Comparison of ENCODE assay signal across 27 cellular contexts in the genomic region with DNA sequence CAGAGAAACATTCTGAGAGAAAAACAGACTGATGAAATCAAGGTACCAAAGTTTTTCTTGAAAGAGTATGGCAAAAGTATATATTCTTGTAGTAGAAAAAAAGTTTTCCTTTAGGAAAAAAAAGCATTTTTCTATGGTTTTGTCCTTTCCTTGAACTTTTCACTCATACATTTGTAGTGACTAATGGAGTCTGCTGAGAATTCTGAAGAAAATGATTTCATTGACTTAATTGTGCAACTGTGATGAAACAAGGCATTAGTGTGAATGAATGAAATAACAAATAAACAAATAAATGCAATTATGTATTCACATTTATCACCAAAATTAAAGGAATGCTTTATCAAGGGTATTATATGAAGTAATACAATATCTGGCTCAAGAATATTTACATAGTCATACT. TPM values are rescaled to one million over a fixed set of nuclear protein-coding genes. Genes with fewer than 3 reads are reported as not detected.
"Had no signal": no experiment of that assay in that cellular context is flagged by ENCODE, and none has a peak within 500 bp of the region (broad histone marks: within the 10 kb centered on the region; RNA-seq: fewer than 3 reads in every experiment).

No MANE protein-coding gene starts in this region.

- DNase-seq: activated CD4-positive, alpha-beta memory T cell treated with anti-CD3 and anti-CD28 coated beads, Interleukin-2, amount 10 ng/mL, durations not matched to agents 7 days and 5 days; activated CD4-positive, alpha-beta T cell treated with anti-CD3 and anti-CD28 coated beads for 48 hours; activated CD4-positive, CD25-positive, alpha-beta regulatory T cell; activated CD8-positive, alpha-beta memory T cell treated with anti-CD3 and anti-CD28 coated beads, Interleukin-2, amount 10 ng/mL, durations not matched to agents 7 days and 5 days; activated naive CD4-positive, alpha-beta T cell treated with Interleukin-2 at 50 U/mL for 16 hours; activated naive CD8-positive, alpha-beta T cell treated with anti-CD3 and anti-CD28 coated beads, Interleukin-2, amount 10 ng/mL, durations not matched to agents 7 days and 5 days; aorta; caudate nucleus; colonic mucosa; glutamatergic neuron; kidney; stimulated activated CD4-positive, alpha-beta T cell treated with anti-CD3 and anti-CD28 coated beads, Interleukin-4, amount 100 ng/mL, for 1 hour; stimulated activated naive CD8-positive, alpha-beta T cell treated with anti-CD3 and anti-CD28 coated beads, Interleukin-15, amount 100 ng/mL, for 72 hours; T1000 had no signal

- H3K27me3 Mint-ChIP-seq: activated CD4-positive, alpha-beta memory T cell treated with anti-CD3 and anti-CD28 coated beads, Interleukin-2, amount 10 ng/mL, durations not matched to agents 7 days and 5 days; activated CD8-positive, alpha-beta memory T cell treated with anti-CD3 and anti-CD28 coated beads, Interleukin-2, amount 10 ng/mL, durations not matched to agents 7 days and 5 days; activated naive CD8-positive, alpha-beta T cell treated with anti-CD3 and anti-CD28 coated beads, Interleukin-2, amount 10 ng/mL, durations not matched to agents 7 days and 5 days; stimulated activated naive CD8-positive, alpha-beta T cell treated with anti-CD3 and anti-CD28 coated beads, Interleukin-15, amount 100 ng/mL, for 72 hours had no signal

- H3K4me3 Mint-ChIP-seq: activated CD4-positive, alpha-beta memory T cell treated with anti-CD3 and anti-CD28 coated beads, Interleukin-2, amount 10 ng/mL, durations not matched to agents 7 days and 5 days; activated CD8-positive, alpha-beta memory T cell treated with anti-CD3 and anti-CD28 coated beads, Interleukin-2, amount 10 ng/mL, durations not matched to agents 7 days and 5 days; activated naive CD8-positive, alpha-beta T cell treated with anti-CD3 and anti-CD28 coated beads, Interleukin-2, amount 10 ng/mL, durations not matched to agents 7 days and 5 days; stimulated activated naive CD8-positive, alpha-beta T cell treated with anti-CD3 and anti-CD28 coated beads, Interleukin-15, amount 100 ng/mL, for 72 hours had no signal

- H3K27me3 ChIP-seq: colonic mucosa, foreskin keratinocyte, right atrium auricular region had no signal

- H3K36me3 Mint-ChIP-seq: activated CD8-positive, alpha-beta memory T cell treated with anti-CD3 and anti-CD28 coated beads, Interleukin-2, amount 10 ng/mL, durations not matched to agents 7 days and 5 days; activated naive CD8-positive, alpha-beta T cell treated with anti-CD3 and anti-CD28 coated beads, Interleukin-2, amount 10 ng/mL, durations not matched to agents 7 days and 5 days had no signal

- FAIRE-seq: kidney had no signal

- H3K4me1 ChIP-seq: colonic mucosa, foreskin keratinocyte, right atrium auricular region had no signal

- H3K27ac Mint-ChIP-seq: activated CD4-positive, alpha-beta memory T cell treated with anti-CD3 and anti-CD28 coated beads, Interleukin-2, amount 10 ng/mL, durations not matched to agents 7 days and 5 days; activated CD8-positive, alpha-beta memory T cell treated with anti-CD3 and anti-CD28 coated beads, Interleukin-2, amount 10 ng/mL, durations not matched to agents 7 days and 5 days; activated naive CD8-positive, alpha-beta T cell treated with anti-CD3 and anti-CD28 coated beads, Interleukin-2, amount 10 ng/mL, durations not matched to agents 7 days and 5 days; activated T-helper 2 cell treated with anti-CD3 and anti-CD28 coated beads, Interferon-gamma antibody, Interleukin-2, Interleukin-4, amounts not matched to agents 10 μg/mL and 5 μg/mL and 100 μg/mL, durations not matched to agents 14 hours and 24 hours and 36 hours; stimulated activated naive CD8-positive, alpha-beta T cell treated with anti-CD3 and anti-CD28 coated beads, Interleukin-15, amount 100 ng/mL, for 72 hours had no signal

- H3K36me3 ChIP-seq: colonic mucosa, right atrium auricular region had no signal

- H3K4me2 ChIP-seq: smooth muscle cell had no signal

- H3K9me3 Mint-ChIP-seq: activated CD4-positive, alpha-beta memory T cell treated with anti-CD3 and anti-CD28 coated beads, Interleukin-2, amount 10 ng/mL, durations not matched to agents 7 days and 5 days; activated naive CD8-positive, alpha-beta T cell treated with anti-CD3 and anti-CD28 coated beads, Interleukin-2, amount 10 ng/mL, durations not matched to agents 7 days and 5 days; activated T-helper 2 cell treated with anti-CD3 and anti-CD28 coated beads, Interferon-gamma antibody, Interleukin-2, Interleukin-4, amounts not matched to agents 10 μg/mL and 5 μg/mL and 100 μg/mL, durations not matched to agents 14 hours and 24 hours and 36 hours; stimulated activated naive CD8-positive, alpha-beta T cell treated with anti-CD3 and anti-CD28 coated beads, Interleukin-15, amount 100 ng/mL, for 72 hours had no signal

- H3K4me1 Mint-ChIP-seq: activated CD4-positive, alpha-beta memory T cell treated with anti-CD3 and anti-CD28 coated beads, Interleukin-2, amount 10 ng/mL, durations not matched to agents 7 days and 5 days; activated CD8-positive, alpha-beta memory T cell treated with anti-CD3 and anti-CD28 coated beads, Interleukin-2, amount 10 ng/mL, durations not matched to agents 7 days and 5 days; activated naive CD8-positive, alpha-beta T cell treated with anti-CD3 and anti-CD28 coated beads, Interleukin-2, amount 10 ng/mL, durations not matched to agents 7 days and 5 days; stimulated activated naive CD8-positive, alpha-beta T cell treated with anti-CD3 and anti-CD28 coated beads, Interleukin-15, amount 100 ng/mL, for 72 hours had no signal

- H3K27ac ChIP-seq: colonic mucosa, foreskin keratinocyte, right atrium auricular region had no signal

- H3K4me3 ChIP-seq: colonic mucosa, right atrium auricular region, smooth muscle cell had no signal

- ATAC-seq: activated CD8-positive, alpha-beta memory T cell treated with anti-CD3 and anti-CD28 coated beads, Interleukin-2, amount 10 ng/mL, durations not matched to agents 7 days and 5 days; foreskin keratinocyte; left lobe of liver; stimulated activated naive CD8-positive, alpha-beta T cell treated with anti-CD3 and anti-CD28 coated beads, Interleukin-15, amount 100 ng/mL, for 72 hours had no signal

- H3K9me3 ChIP-seq: colonic mucosa, right atrium auricular region had no signal

RNA-seq across cellular contexts. Expression of a gene that starts 5.7 kb away (rescaled TPM):
- total RNA-seq: activated CD4-positive, alpha-beta memory T cell treated with anti-CD3 and anti-CD28 coated beads, Interleukin-2, amount 10 ng/mL, durations not matched to agents 7 days and 5 days; activated CD8-positive, alpha-beta memory T cell treated with anti-CD3 and anti-CD28 coated beads, Interleukin-2, amount 10 ng/mL, durations not matched to agents 7 days and 5 days; activated naive CD8-positive, alpha-beta T cell treated with anti-CD3 and anti-CD28 coated beads, Interleukin-2, amount 10 ng/mL, durations not matched to agents 7 days and 5 days; activated T-helper 2 cell treated with anti-CD3 and anti-CD28 coated beads, Interferon-gamma antibody, Interleukin-2, Interleukin-4, amounts not matched to agents 10 μg/mL and 5 μg/mL and 100 μg/mL, durations not matched to agents 14 hours and 24 hours and 36 hours; colonic mucosa; foreskin keratinocyte; kidney; left lobe of liver; lung microvascular endothelial cell; myocyte; posterior vena cava; right atrium auricular region; smooth muscle cell; T-helper 1 cell treated with Interleukin-12 subunit alpha and Interleukin-12 subunit beta and Interleukin-4 antibody, amounts not matched to agents 30 ng/mL and 1 ng/mL, for 36 hours; temporal lobe had no signal
- polyA plus RNA-seq: aorta, esophagus, foreskin keratinocyte, neural cell, smooth muscle cell had no signal

RNA-seq across cellular contexts. Expression of a gene that starts 29.0 kb away (rescaled TPM):
- total RNA-seq: activated CD4-positive, alpha-beta memory T cell treated with anti-CD3 and anti-CD28 coated beads, Interleukin-2, amount 10 ng/mL, durations not matched to agents 7 days and 5 days; activated CD8-positive, alpha-beta memory T cell treated with anti-CD3 and anti-CD28 coated beads, Interleukin-2, amount 10 ng/mL, durations not matched to agents 7 days and 5 days; activated naive CD8-positive, alpha-beta T cell treated with anti-CD3 and anti-CD28 coated beads, Interleukin-2, amount 10 ng/mL, durations not matched to agents 7 days and 5 days; activated T-helper 2 cell treated with anti-CD3 and anti-CD28 coated beads, Interferon-gamma antibody, Interleukin-2, Interleukin-4, amounts not matched to agents 10 μg/mL and 5 μg/mL and 100 μg/mL, durations not matched to agents 14 hours and 24 hours and 36 hours; aorta; colonic mucosa; foreskin keratinocyte; kidney; left lobe of liver; lung microvascular endothelial cell; myocyte; omental fat pad; posterior vena cava; right atrium auricular region; smooth muscle cell; T-helper 1 cell treated with Interleukin-12 subunit alpha and Interleukin-12 subunit beta and Interleukin-4 antibody, amounts not matched to agents 30 ng/mL and 1 ng/mL, for 36 hours; temporal lobe had no signal
- polyA plus RNA-seq: aorta, esophagus, foreskin keratinocyte, neural cell, smooth muscle cell had no signal

RNA-seq across cellular contexts. Expression of a gene that starts 59.2 kb away (rescaled TPM):
- total RNA-seq: activated CD4-positive, alpha-beta memory T cell treated with anti-CD3 and anti-CD28 coated beads, Interleukin-2, amount 10 ng/mL, durations not matched to agents 7 days and 5 days; activated CD8-positive, alpha-beta memory T cell treated with anti-CD3 and anti-CD28 coated beads, Interleukin-2, amount 10 ng/mL, durations not matched to agents 7 days and 5 days; activated naive CD8-positive, alpha-beta T cell treated with anti-CD3 and anti-CD28 coated beads, Interleukin-2, amount 10 ng/mL, durations not matched to agents 7 days and 5 days; activated T-helper 2 cell treated with anti-CD3 and anti-CD28 coated beads, Interferon-gamma antibody, Interleukin-2, Interleukin-4, amounts not matched to agents 10 μg/mL and 5 μg/mL and 100 μg/mL, durations not matched to agents 14 hours and 24 hours and 36 hours; aorta; colonic mucosa; foreskin keratinocyte; kidney; left lobe of liver; lung microvascular endothelial cell; myocyte; omental fat pad; posterior vena cava; right atrium auricular region; smooth muscle cell; T-helper 1 cell treated with Interleukin-12 subunit alpha and Interleukin-12 subunit beta and Interleukin-4 antibody, amounts not matched to agents 30 ng/mL and 1 ng/mL, for 36 hours; temporal lobe had no signal
- polyA plus RNA-seq: aorta, foreskin keratinocyte, neural cell, smooth muscle cell had no signal
